1 cellular context compared by ENCODE assay signal in the genomic region with DNA sequence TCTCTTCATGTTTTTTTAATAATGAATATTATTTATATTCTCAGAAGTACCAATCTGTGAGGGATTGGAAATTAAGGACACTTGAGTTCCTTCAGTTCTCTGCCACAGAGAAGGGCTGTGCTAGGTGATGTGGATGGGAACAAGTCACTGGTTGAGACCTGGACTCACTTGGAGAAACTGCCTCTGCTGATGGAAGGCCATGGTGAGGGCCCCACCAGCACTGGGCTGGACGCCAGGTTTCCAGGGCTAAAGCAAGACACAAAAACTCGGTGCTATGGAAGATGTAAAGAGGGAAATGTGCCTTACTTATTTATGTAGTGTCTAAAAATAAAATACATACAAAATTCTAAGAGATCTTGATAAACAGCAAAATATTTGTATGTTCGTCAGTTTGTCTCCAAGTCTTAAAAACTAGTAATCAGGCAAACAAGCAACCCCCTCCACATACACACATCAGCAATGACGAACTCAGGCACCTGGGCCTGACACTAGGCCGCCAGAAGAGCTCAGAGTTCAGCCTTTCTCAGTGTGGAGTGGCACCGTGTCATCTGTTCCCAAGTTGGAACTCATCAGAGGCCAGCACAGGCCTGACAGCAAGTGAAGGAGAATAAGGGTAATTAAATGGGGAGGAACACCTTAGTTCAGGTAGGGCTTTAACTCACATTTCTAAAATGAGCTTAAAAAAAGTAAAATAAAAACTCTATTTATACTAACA.
TF ChIP-seq lines count a peak whose summit lies in the region.

No MANE protein-coding gene starts in this region.

TF ChIP-seq in HEK293, 187 proteins besides CTCF, POLR2A, EP300 and RAD21 (continued from another document):
- TF ChIP-seq PRDM10 (tag by site-specific recombination; IDR thresholded peaks at IDR 0.05) (peak; percentile 95), ZNF184 (tag by site-specific recombination; IDR thresholded peaks at IDR 0.05) (0 out of 2 replicates have a peak, but pooled peaks have one; percentile 2), ZNF394 (tag by site-specific recombination; IDR thresholded peaks at IDR 0.05; ENCODE audit: borderline replicate concordance) (no peak)
- TF ChIP-seq, protein P1, sequence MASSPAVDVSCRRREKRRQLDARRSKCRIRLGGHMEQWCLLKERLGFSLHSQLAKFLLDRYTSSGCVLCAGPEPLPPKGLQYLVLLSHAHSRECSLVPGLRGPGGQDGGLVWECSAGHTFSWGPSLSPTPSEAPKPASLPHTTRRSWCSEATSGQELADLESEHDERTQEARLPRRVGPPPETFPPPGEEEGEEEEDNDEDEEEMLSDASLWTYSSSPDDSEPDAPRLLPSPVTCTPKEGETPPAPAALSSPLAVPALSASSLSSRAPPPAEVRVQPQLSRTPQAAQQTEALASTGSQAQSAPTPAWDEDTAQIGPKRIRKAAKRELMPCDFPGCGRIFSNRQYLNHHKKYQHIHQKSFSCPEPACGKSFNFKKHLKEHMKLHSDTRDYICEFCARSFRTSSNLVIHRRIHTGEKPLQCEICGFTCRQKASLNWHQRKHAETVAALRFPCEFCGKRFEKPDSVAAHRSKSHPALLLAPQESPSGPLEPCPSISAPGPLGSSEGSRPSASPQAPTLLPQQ (tag by site-specific recombination; IDR thresholded peaks at IDR 0.05): peak; percentile 99
